ENCODE assay signal across 25 cellular contexts in the genomic region with DNA sequence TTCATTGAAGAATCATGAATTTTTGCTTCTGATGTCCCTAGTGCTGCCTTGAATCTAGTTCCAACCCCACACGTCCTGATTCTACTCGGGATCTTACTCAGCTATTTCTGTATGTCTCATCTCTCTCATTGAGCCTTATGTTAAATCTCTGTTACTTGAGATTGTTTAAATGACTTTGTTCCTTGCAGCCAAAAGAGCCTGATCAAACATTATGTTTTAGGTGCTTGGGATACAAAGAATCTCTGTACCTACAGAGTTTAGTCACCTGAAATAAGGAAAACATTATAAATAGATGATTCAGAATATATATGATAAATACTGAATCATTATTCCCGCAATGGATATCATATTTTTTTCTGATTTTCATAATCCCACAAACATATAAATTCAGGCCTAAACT.
"Had no signal": no experiment of that assay in that cellular context is flagged by ENCODE, and none has a peak within 500 bp of the region (broad histone marks: within the 10 kb centered on the region; RNA-seq: fewer than 3 reads in every experiment).

No MANE protein-coding gene starts in this region.

- H3K79me2 ChIP-seq: parathyroid adenoma had no signal

- H3K36me3 ChIP-seq: neural progenitor cell, ovary, right lobe of liver, sigmoid colon, stomach, thoracic aorta, thyroid gland, tibial nerve, upper lobe of left lung, vagina had no signal

- H3K4me3 ChIP-seq: neural progenitor cell, ovary, psoas muscle, right lobe of liver, sigmoid colon, stomach, thoracic aorta, thyroid gland, tibial nerve, upper lobe of left lung, vagina had no signal

- FAIRE-seq: small intestine, urothelium cell line had no signal

- H3K4me2 ChIP-seq: neural progenitor cell had no signal

- ATAC-seq: psoas muscle; right cardiac atrium; right lobe of liver; stimulated activated effector memory CD8-positive, alpha-beta T cell treated with anti-CD3 and anti-CD28 coated beads, Interleukin-12 subunit alpha, Interleukin-12 subunit beta, amount 100 ng/mL, for 72 hours; stimulated activated naive B cell treated with anti-CD40 and anti-IgM and Interleukin-4, amounts not matched to agents 10 μg/mL and 1 μg/mL and 100 μg/mL, for 72 hours had no signal

- H3K27ac ChIP-seq: neural progenitor cell, ovary, parathyroid adenoma, psoas muscle, right lobe of liver, sigmoid colon, stomach, thoracic aorta, thyroid gland, tibial nerve, upper lobe of left lung, vagina had no signal

- DNase-seq: occipital lobe; ovary; posterior cingulate gyrus; psoas muscle; right cardiac atrium; right lobe of liver; sigmoid colon; small intestine; stimulated activated CD4-positive, alpha-beta T cell treated with anti-CD3 and anti-CD28 coated beads, Interleukin-15, amount 100 ng/mL, for 24 hours; stimulated activated CD4-positive, alpha-beta T cell treated with anti-CD3 and anti-CD28 coated beads, Interleukin-2, amount 100 ng/mL, for 24 hours; stimulated activated CD4-positive, alpha-beta T cell treated with anti-CD3 and anti-CD28 coated beads, Interleukin-2, amount 100 ng/mL, for 48 hours; stimulated activated CD4-positive, alpha-beta T cell treated with anti-CD3 and anti-CD28 coated beads, Interleukin-4, amount 100 ng/mL, for 24 hours; stimulated activated naive B cell treated with anti-CD40 and anti-IgM and Interleukin-4, amounts not matched to agents 10 μg/mL and 1 μg/mL and 100 μg/mL, for 72 hours; stimulated activated naive CD4-positive, alpha-beta T cell treated with Interleukin-2 at 50 U/mL for 16 hours; stomach; thyroid gland; trophoblast cell; upper lobe of left lung had no signal

- H3K4me1 ChIP-seq: neural progenitor cell, parathyroid adenoma, psoas muscle, right lobe of liver, sigmoid colon, stomach, thyroid gland, tibial nerve, upper lobe of left lung, vagina had no signal

- H3K9me3 ChIP-seq: ovary, psoas muscle, right lobe of liver, sigmoid colon, stomach, thoracic aorta, thyroid gland, tibial nerve, upper lobe of left lung, vagina had no signal

- H3K9ac ChIP-seq: neural progenitor cell, parathyroid adenoma had no signal

- H3K27me3 ChIP-seq: neural progenitor cell, ovary, right lobe of liver, sigmoid colon, stomach, thyroid gland, tibial nerve, upper lobe of left lung, vagina had no signal

- H2AFZ ChIP-seq: neural progenitor cell, parathyroid adenoma had no signal
